Comparison of ENCODE assay signal across 8 cellular contexts in the genomic region with DNA sequence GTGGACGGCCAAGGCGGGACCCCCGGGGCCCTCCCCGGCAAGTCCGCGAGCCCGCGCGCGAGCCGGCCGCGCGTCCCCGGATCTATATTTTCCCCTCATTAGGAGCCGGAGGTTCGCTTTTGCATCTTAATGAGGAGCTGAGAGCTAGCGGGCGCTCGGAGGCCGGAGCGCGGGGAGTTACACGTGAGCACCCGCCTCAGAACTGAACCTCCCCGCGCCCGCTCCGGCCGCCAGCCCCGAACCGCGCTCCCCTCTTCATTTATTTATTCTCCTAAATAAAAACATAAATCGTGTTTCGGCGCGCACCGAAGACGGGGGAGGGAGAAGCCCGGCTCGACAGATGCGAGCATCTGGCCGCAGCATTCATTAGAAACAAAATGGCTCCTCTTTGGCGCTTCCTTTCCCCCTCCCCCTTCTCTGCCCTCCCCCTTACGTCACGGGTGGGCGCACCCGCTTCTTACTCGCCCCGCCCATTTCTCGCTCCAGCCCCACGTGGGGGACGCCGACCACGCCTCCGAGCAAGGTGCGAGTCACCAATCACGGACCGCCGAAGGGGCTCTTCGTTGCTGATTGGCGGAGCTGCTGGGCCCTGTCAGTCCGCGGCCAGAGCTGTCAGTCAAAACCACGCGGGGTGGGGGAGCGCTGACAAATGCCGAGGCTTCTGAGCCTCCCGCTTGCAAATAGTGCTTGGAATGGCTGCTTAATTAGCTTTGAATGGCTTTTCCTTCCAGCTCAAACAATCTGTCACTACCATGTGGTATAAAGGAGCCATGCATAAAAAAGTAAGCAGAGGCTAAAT. TPM values are rescaled to one million over a fixed set of nuclear protein-coding genes. Genes with fewer than 3 reads are reported as not detected.
A peak's percentile ranks its signal among the peaks of the same experiment; 100 is the strongest.
DNase-seq lines count a peak whose midpoint lies in the region; ATAC-seq and TF ChIP-seq lines count a peak whose summit lies in the region.

No MANE protein-coding gene starts in this region.

- peaks cover 1% of the 10 kb centered on the region for H3K27me3 Mint-ChIP-seq in activated CD4-positive, alpha-beta memory T cell treated with anti-CD3 and anti-CD28 coated beads for 36 hours

- peaks cover 21 to 62% (median 45%) of the 10 kb centered on the region in 4 donors for H3K4me1 ChIP-seq in liver (ENCODE audit: control insufficient read depth in 4 of 4, insufficient read depth in 4 of 4, low read length in 3 of 4)

- H3K36me3 Mint-ChIP-seq in activated CD4-positive, alpha-beta memory T cell treated with anti-CD3 and anti-CD28 coated beads for 36 hours: peaks cover 14% of the 10 kb centered on the region

- ATAC-seq in GM19395 (IDR thresholded peaks at IDR 0.05; ENCODE audit: unreplicated experiment) (peak; percentile 45), HG03571 (IDR thresholded peaks at IDR 0.05; ENCODE audit: unreplicated experiment) (peak; percentile 56)

- TF ChIP-seq CTCF in C4-2B (conservative IDR thresholded peaks at IDR 0.05) (no peak), liver (IDR thresholded peaks at IDR 0.05; ENCODE audit: low read depth, low read length, missing input control) (no peak)

- TF ChIP-seq RAD21 in liver (IDR thresholded peaks at IDR 0.05): peak; percentile 43 to 49

- POLR2A ChIA-PET in activated CD4-positive, alpha-beta memory T cell treated with anti-CD3 and anti-CD28 coated beads for 36 hours (lab: Charles Lee): interaction anchor here (0.7 to 4.1 kb wide), 12 partner anchors 9 to 632 kb away, joined by 3 to 43 read pairs (median 5); no protein-coding TSS in a partner anchor

- H3K4me1 Mint-ChIP-seq in activated CD4-positive, alpha-beta memory T cell treated with anti-CD3 and anti-CD28 coated beads for 36 hours (ENCODE audit: low read depth): peaks cover 16% of the 10 kb centered on the region

- DNase-seq in NCI-H82 (lab: John Stamatoyannopoulos, UW) (peak; percentile 100), dermis microvascular lymphatic vessel endothelial cell (ENCODE audit: low read depth in 2 of 2) (peak; percentile 98 to 99)
- DNase-seq in activated CD4-positive, alpha-beta memory T cell treated with anti-CD3 and anti-CD28 coated beads for 36 hours: peak; percentile 100
- peak; percentile 100 for DNase-seq in stimulated activated CD4-positive, alpha-beta T cell treated with anti-CD3 and anti-CD28 coated beads, Interleukin-4, amount 100 ng/mL, for 1 hour

- under 1% methylated on average over 69 of the region's 69 CpGs for WGBS in liver

- no peaks in the 10 kb centered on the region for H3K9me3 ChIP-seq in liver (ENCODE audit: control insufficient read depth in 4 of 4, low read length in 3 of 4)

- H3K27ac ChIP-seq in C4-2B (peak overlapping the region; percentile 95), liver (ENCODE audit: low read depth in 1 of 2, low read length in 2 of 2) (peak overlapping the region; percentile 78 to 96)

- H3K9me3 Mint-ChIP-seq in activated CD4-positive, alpha-beta memory T cell treated with anti-CD3 and anti-CD28 coated beads for 36 hours: no peaks in the 10 kb centered on the region

- H3K36me3 ChIP-seq in liver (ENCODE audit: control insufficient read depth in 4 of 4, insufficient read depth in 3 of 4, low read depth in 1 of 4, low read length in 3 of 4): no peaks in the 10 kb centered on the region

- H3K9ac ChIP-seq in liver (ENCODE audit: low read depth in 1 of 2, low read length in 2 of 2): peak overlapping the region; percentile 3 to 67

- CTCF ChIA-PET in activated CD4-positive, alpha-beta memory T cell treated with anti-CD3 and anti-CD28 coated beads for 36 hours (lab: Charles Lee): interaction anchor here (0.7 to 2.6 kb wide), 6 partner anchors 8 to 523 kb away, joined by 3 to 10 read pairs (median 4); no protein-coding TSS in a partner anchor

- no peaks in the 10 kb centered on the region for H3K27me3 ChIP-seq in liver (ENCODE audit: control insufficient read depth in 4 of 4, insufficient read depth in 4 of 4, low read length in 3 of 4)

- intact Hi-C loops in activated CD4-positive, alpha-beta memory T cell treated with anti-CD3 and anti-CD28 coated beads for 36 hours (cut with micrococcal nuclease): loop anchor here (1.0 to 5.0 kb wide), 8 partner anchors 77 to 647 kb away; a partner anchor contains a TSS

- peak overlapping the region; percentile 97 for H3K27ac Mint-ChIP-seq in activated CD4-positive, alpha-beta memory T cell treated with anti-CD3 and anti-CD28 coated beads for 36 hours

- H3K4me3 ChIP-seq in liver (ENCODE audit: low read depth in 1 of 3, low read length in 3 of 3): peak overlapping the region; percentile 10 to 60 (median 37)

- peak overlapping the region; percentile 88 for H3K4me3 Mint-ChIP-seq in activated CD4-positive, alpha-beta memory T cell treated with anti-CD3 and anti-CD28 coated beads for 36 hours

TF ChIP-seq in liver, 16 proteins besides CTCF, POLR2A, EP300 and RAD21:
- TF ChIP-seq RXRA (IDR thresholded peaks at IDR 0.05) (peak in 1 of 2 donors; percentile 48), FOXA1 (IDR thresholded peaks at IDR 0.05) (peak; percentile 82), GABPA (IDR thresholded peaks at IDR 0.05 in 1 of 2, conservative IDR thresholded peaks at IDR 0.05 in 1 of 2) (no peak), JUND (IDR thresholded peaks at IDR 0.05) (peak in 1 of 2 donors; percentile 18), YY1 (IDR thresholded peaks at IDR 0.05) (peak; percentile 99), HNF4G (IDR thresholded peaks at IDR 0.05) (no peak), TAF1 (conservative IDR thresholded peaks at IDR 0.05) (peak; percentile 42), FOXA2 (IDR thresholded peaks at IDR 0.05) (peak; percentile 38), HNF4A (conservative IDR thresholded peaks at IDR 0.05) (peak in 1 of 2 donors; percentile 11), SP1 (IDR thresholded peaks at IDR 0.05) (peak; percentile 97), EGR1 (IDR thresholded peaks at IDR 0.05; ENCODE audit: low read depth in 2 of 2) (no peak), NR2F2 (IDR thresholded peaks at IDR 0.05) (no peak)
- TF ChIP-seq, protein P1, sequence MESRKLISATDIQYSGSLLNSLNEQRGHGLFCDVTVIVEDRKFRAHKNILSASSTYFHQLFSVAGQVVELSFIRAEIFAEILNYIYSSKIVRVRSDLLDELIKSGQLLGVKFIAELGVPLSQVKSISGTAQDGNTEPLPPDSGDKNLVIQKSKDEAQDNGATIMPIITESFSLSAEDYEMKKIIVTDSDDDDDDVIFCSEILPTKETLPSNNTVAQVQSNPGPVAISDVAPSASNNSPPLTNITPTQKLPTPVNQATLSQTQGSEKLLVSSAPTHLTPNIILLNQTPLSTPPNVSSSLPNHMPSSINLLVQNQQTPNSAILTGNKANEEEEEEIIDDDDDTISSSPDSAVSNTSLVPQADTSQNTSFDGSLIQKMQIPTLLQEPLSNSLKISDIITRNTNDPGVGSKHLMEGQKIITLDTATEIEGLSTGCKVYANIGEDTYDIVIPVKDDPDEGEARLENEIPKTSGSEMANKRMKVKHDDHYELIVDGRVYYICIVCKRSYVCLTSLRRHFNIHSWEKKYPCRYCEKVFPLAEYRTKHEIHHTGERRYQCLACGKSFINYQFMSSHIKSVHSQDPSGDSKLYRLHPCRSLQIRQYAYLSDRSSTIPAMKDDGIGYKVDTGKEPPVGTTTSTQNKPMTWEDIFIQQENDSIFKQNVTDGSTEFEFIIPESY (IDR thresholded peaks at IDR 0.05): peak; percentile 43
- TF ChIP-seq, protein P2, sequence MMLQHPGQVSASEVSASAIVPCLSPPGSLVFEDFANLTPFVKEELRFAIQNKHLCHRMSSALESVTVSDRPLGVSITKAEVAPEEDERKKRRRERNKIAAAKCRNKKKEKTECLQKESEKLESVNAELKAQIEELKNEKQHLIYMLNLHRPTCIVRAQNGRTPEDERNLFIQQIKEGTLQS (IDR thresholded peaks at IDR 0.05): no peak
- TF ChIP-seq, protein P3, sequence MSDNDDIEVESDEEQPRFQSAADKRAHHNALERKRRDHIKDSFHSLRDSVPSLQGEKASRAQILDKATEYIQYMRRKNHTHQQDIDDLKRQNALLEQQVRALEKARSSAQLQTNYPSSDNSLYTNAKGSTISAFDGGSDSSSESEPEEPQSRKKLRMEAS (IDR thresholded peaks at IDR 0.05): peak; percentile 20
- TF ChIP-seq, protein P4, sequence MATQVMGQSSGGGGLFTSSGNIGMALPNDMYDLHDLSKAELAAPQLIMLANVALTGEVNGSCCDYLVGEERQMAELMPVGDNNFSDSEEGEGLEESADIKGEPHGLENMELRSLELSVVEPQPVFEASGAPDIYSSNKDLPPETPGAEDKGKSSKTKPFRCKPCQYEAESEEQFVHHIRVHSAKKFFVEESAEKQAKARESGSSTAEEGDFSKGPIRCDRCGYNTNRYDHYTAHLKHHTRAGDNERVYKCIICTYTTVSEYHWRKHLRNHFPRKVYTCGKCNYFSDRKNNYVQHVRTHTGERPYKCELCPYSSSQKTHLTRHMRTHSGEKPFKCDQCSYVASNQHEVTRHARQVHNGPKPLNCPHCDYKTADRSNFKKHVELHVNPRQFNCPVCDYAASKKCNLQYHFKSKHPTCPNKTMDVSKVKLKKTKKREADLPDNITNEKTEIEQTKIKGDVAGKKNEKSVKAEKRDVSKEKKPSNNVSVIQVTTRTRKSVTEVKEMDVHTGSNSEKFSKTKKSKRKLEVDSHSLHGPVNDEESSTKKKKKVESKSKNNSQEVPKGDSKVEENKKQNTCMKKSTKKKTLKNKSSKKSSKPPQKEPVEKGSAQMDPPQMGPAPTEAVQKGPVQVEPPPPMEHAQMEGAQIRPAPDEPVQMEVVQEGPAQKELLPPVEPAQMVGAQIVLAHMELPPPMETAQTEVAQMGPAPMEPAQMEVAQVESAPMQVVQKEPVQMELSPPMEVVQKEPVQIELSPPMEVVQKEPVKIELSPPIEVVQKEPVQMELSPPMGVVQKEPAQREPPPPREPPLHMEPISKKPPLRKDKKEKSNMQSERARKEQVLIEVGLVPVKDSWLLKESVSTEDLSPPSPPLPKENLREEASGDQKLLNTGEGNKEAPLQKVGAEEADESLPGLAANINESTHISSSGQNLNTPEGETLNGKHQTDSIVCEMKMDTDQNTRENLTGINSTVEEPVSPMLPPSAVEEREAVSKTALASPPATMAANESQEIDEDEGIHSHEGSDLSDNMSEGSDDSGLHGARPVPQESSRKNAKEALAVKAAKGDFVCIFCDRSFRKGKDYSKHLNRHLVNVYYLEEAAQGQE (IDR thresholded peaks at IDR 0.05): peak; percentile 82

RNA-seq across cellular contexts. Expression of a gene that starts 1.6 kb away (rescaled TPM):
- total RNA-seq in activated CD4-positive, alpha-beta memory T cell treated with anti-CD3 and anti-CD28 coated beads for 36 hours: 10 to 100 TPM; 85.4 to 95.1 TPM
- 11.4 and 23.4 TPM in 2 replicates for total RNA-seq in dermis microvascular lymphatic vessel endothelial cell
- total RNA-seq in liver: 10 to 100 TPM in 1 of 2 donors, 1 to 10 TPM in 1; 8.5 to 13.7 TPM
- polyA plus RNA-seq in liver: 1 to 10 TPM; 1.2 to 8.5 TPM

Comparison
In these comparisons a context has a peak if more than half of its experiments do, and no peak if none do; other contexts are left out.
1. Peak in every context shown above with its lines: DNase-seq, ATAC-seq, H3K4me3 ChIP-seq and H3K27ac ChIP-seq.